21 cellular contexts compared by ENCODE assay signal in genomic region chr14:102729268-102729667, GRCh38.
"Had no signal": no experiment of that assay in that cellular context is flagged by ENCODE, and none has a peak within 500 bp of the region (broad histone marks: within the 10 kb centered on the region; RNA-seq: fewer than 3 reads in every experiment).

No MANE protein-coding gene starts in this region.

- H3K4me3 Mint-ChIP-seq: activated CD4-positive, alpha-beta memory T cell treated with anti-CD3 and anti-CD28 coated beads, Interleukin-2, amount 10 ng/mL, durations not matched to agents 7 days and 5 days; activated CD4-positive, alpha-beta T cell treated with anti-CD3 and anti-CD28 coated beads, Interleukin-2, amount 10 ng/mL, durations not matched to agents 24 days and 14 days; activated CD8-positive, alpha-beta memory T cell treated with anti-CD3 and anti-CD28 coated beads, Interleukin-2, amount 10 ng/mL, durations not matched to agents 7 days and 5 days; activated naive CD8-positive, alpha-beta T cell; naive thymus-derived CD8-positive, alpha-beta T cell had no signal

- FAIRE-seq: colon, pancreas had no signal

- DNase-seq: activated CD4-positive, alpha-beta memory T cell treated with anti-CD3 and anti-CD28 coated beads, Interleukin-2, amount 10 ng/mL, durations not matched to agents 7 days and 5 days; activated CD4-positive, alpha-beta T cell treated with anti-CD3 and anti-CD28 coated beads, Interleukin-2, amount 10 ng/mL, durations not matched to agents 24 days and 14 days; activated CD8-positive, alpha-beta memory T cell treated with anti-CD3 and anti-CD28 coated beads, Interleukin-2, amount 10 ng/mL, durations not matched to agents 7 days and 5 days; activated naive CD4-positive, alpha-beta T cell; brain microvascular endothelial cell; central memory CD4-positive, alpha-beta T cell; foreskin fibroblast; naive thymus-derived CD8-positive, alpha-beta T cell; pancreas; right cardiac atrium; stimulated activated CD4-positive, alpha-beta T cell treated with anti-CD3 and anti-CD28 coated beads, Interleukin-12 subunit alpha, Interleukin-12 subunit beta, amount 100 ng/mL, for 4 hours; stimulated activated CD4-positive, alpha-beta T cell treated with anti-CD3 and anti-CD28 coated beads, Interleukin-4, amount 100 ng/mL, for 4 hours; stimulated activated naive CD8-positive, alpha-beta T cell treated with anti-CD3 and anti-CD28 coated beads, Interleukin-15, Interleukin-2, amounts not matched to agents 100 U/mL and 50 U/mL, for 24 hours; tibial artery had no signal

- H3K27me3 Mint-ChIP-seq: activated CD4-positive, alpha-beta memory T cell treated with anti-CD3 and anti-CD28 coated beads, Interleukin-2, amount 10 ng/mL, durations not matched to agents 7 days and 5 days; activated CD4-positive, alpha-beta T cell treated with anti-CD3 and anti-CD28 coated beads, Interleukin-2, amount 10 ng/mL, durations not matched to agents 24 days and 14 days; activated CD8-positive, alpha-beta memory T cell treated with anti-CD3 and anti-CD28 coated beads, Interleukin-2, amount 10 ng/mL, durations not matched to agents 7 days and 5 days; activated naive CD8-positive, alpha-beta T cell; naive thymus-derived CD8-positive, alpha-beta T cell had no signal

- H3K27ac Mint-ChIP-seq: activated CD4-positive, alpha-beta memory T cell treated with anti-CD3 and anti-CD28 coated beads, Interleukin-2, amount 10 ng/mL, durations not matched to agents 7 days and 5 days; activated CD4-positive, alpha-beta T cell treated with anti-CD3 and anti-CD28 coated beads, Interleukin-2, amount 10 ng/mL, durations not matched to agents 24 days and 14 days; activated CD8-positive, alpha-beta memory T cell treated with anti-CD3 and anti-CD28 coated beads, Interleukin-2, amount 10 ng/mL, durations not matched to agents 7 days and 5 days; activated naive CD8-positive, alpha-beta T cell had no signal

- H3K4me1 Mint-ChIP-seq: activated CD4-positive, alpha-beta memory T cell treated with anti-CD3 and anti-CD28 coated beads, Interleukin-2, amount 10 ng/mL, durations not matched to agents 7 days and 5 days; activated CD4-positive, alpha-beta T cell treated with anti-CD3 and anti-CD28 coated beads, Interleukin-2, amount 10 ng/mL, durations not matched to agents 24 days and 14 days; activated CD8-positive, alpha-beta memory T cell treated with anti-CD3 and anti-CD28 coated beads, Interleukin-2, amount 10 ng/mL, durations not matched to agents 7 days and 5 days had no signal

- ATAC-seq: activated CD4-positive, CD25-positive, alpha-beta regulatory T cell treated with anti-CD3 and anti-CD28 coated beads, Interleukin-2, amount 50 U/mL, for 24 hours; activated CD8-positive, alpha-beta memory T cell treated with anti-CD3 and anti-CD28 coated beads, Interleukin-2, amount 10 ng/mL, durations not matched to agents 7 days and 5 days; left lobe of liver; naive thymus-derived CD8-positive, alpha-beta T cell; pancreas; right cardiac atrium; stimulated activated naive CD8-positive, alpha-beta T cell treated with anti-CD3 and anti-CD28 coated beads, Interleukin-15, Interleukin-2, amounts not matched to agents 100 U/mL and 50 U/mL, for 24 hours had no signal

- H3K27me3 ChIP-seq: adrenal gland, ascending aorta, brain microvascular endothelial cell, pancreas, tibial artery had no signal

- H3K4me1 ChIP-seq: adrenal gland, ascending aorta, pancreas, tibial artery had no signal

- H3K9me3 ChIP-seq: adrenal gland, ascending aorta, pancreas, tibial artery had no signal

- H3K27ac ChIP-seq: adrenal gland, ascending aorta, brain microvascular endothelial cell, pancreas, tibial artery had no signal

- H3K9me3 Mint-ChIP-seq: activated CD4-positive, alpha-beta memory T cell treated with anti-CD3 and anti-CD28 coated beads, Interleukin-2, amount 10 ng/mL, durations not matched to agents 7 days and 5 days; activated CD4-positive, alpha-beta T cell treated with anti-CD3 and anti-CD28 coated beads, Interleukin-2, amount 10 ng/mL, durations not matched to agents 24 days and 14 days had no signal

- H3K4me3 ChIP-seq: adrenal gland, ascending aorta, lung, pancreas, tibial artery had no signal
